In the genomic region with DNA sequence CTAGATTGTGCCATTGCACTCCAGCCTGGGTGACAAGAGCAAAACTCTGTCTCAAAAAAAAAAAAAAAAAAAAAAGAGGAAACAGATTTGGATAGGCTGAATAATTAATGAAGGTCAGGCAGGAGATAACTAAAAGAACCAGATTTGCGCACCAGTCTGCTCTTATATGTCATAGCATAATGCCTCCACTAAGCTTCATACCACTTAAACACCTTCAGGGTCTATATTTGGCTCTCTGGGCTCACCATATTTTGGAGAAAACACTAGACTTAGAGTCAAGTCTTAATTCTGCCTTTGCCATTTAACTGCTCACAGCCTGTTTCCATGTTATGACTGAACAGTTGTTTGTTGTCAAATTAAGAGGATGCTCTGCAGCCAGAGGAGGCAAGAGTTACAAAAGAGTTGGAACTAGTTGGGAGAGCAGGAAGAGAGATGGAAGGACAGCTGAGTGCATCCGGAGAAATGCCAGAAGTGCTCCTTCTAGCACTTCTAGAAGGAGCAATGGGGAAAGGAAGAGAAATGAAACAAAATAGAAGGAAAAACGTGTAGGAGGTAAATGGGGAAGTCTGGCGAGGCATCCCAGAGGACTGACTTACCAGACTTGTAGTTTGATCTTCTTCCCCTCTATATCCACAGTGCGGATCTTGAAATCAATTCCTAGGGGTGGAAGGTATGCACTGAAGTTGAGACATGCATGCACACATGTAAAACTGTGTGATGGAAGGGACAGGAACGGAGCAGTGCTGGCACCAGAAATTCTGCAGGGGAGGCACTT, we compare ENCODE assay signal across 12 cellular contexts. TPM values are rescaled to one million over a fixed set of nuclear protein-coding genes. Genes with fewer than 3 reads are reported as not detected.
DNase-seq lines count a peak whose midpoint lies in the region; FAIRE-seq and TF ChIP-seq lines count a peak whose summit lies in the region.
"Had no signal": no experiment of that assay in that cellular context is flagged by ENCODE, and none has a peak within 500 bp of the region (broad histone marks: within the 10 kb centered on the region; RNA-seq: fewer than 3 reads in every experiment).

No MANE protein-coding gene starts in this region.

- CTCF ChIA-PET in AG04450 (lab: Charles Lee), result interaction anchor here (0.9 to 2.8 kb wide), 3 partner anchors 17 to 288 kb away, joined by 3 to 44 read pairs (median 7); a partner anchor contains a TSS

- DNase-seq in AG04450 (ENCODE audit: low read depth, low spot score), result no peak
- DNase-seq in Karpas-422, result peak; percentile 64
- DNase-seq in neural crest cell (ENCODE audit: low read depth, low spot score), result no peak
- no peak for DNase-seq in cerebellum (ENCODE audit: low spot score)
- no peak for DNase-seq in activated CD4-positive, alpha-beta T cell treated with anti-CD3 and anti-CD28 coated beads, Interleukin-2, amount 50 U/mL, for 4 hours
- no peak for DNase-seq in GM19239 (ENCODE audit: insufficient read length, low spot score)
- no peak for DNase-seq in H54 (ENCODE audit: insufficient read length, low spot score)
- DNase-seq: activated T-cell treated with anti-CD3 and anti-CD28 coated beads, Interleukin-2, amount 50 U/mL, for 1 hour; DMS 273 treated with DMSO at 0.1 percent for 48 hours; left colon; NCI-H446 treated with DMSO at 0.1 percent for 48 hours had no signal

- no peaks in the 10 kb centered on the region; the same call in 1 of the 2 replicates for H3K9me3 ChIP-seq in AG04450 (ENCODE audit: control insufficient read depth, insufficient read depth, low read length)
- no peaks in the 10 kb centered on the region for H3K9me3 ChIP-seq in Karpas-422 (ENCODE audit: low read length)

- FAIRE-seq in GM19239 (lab: Jason Lieb, UNC), result no peak
- FAIRE-seq in H54 (lab: Jason Lieb, UNC), result no peak

- peak overlapping the region; percentile 84 for H3K4me2 ChIP-seq in Karpas-422 (ENCODE audit: low read depth, low read length, poor library complexity, severe bottlenecking)

- H3K9ac ChIP-seq in Karpas-422 (ENCODE audit: low read length), result 0 out of 2 replicates have a peak overlapping the region, but pooled peaks have one; percentile 71

- intact Hi-C loops in dendritic cell treated with granulocyte-macrophage colony-stimulating factor and Interleukin-4, amounts not matched to agents 40 ng/mL and 50 ng/mL, for 4 days (cut with micrococcal nuclease), result no loop called here

- H3K79me2 ChIP-seq in Karpas-422 (ENCODE audit: low read length), result no peaks in the 10 kb centered on the region

- POLR2A ChIA-PET in AG04450 (lab: Yijun Ruan, JAX), result interaction anchor here (3.4 kb wide), 1 partner anchor 17 kb away, joined by 22 read pairs; a partner anchor contains a TSS

- H3K27ac Mint-ChIP-seq in dendritic cell treated with granulocyte-macrophage colony-stimulating factor and Interleukin-4, amounts not matched to agents 40 ng/mL and 50 ng/mL, for 4 days, result peak overlapping the region; percentile 48
- no peak overlapping the region for H3K27ac Mint-ChIP-seq in neural crest cell (ENCODE audit: unreplicated experiment)

- peaks cover 33% of the 10 kb centered on the region for H3K4me1 ChIP-seq in Karpas-422 (ENCODE audit: low read length)

- no peaks in the 10 kb centered on the region for H3K9me3 Mint-ChIP-seq in dendritic cell treated with granulocyte-macrophage colony-stimulating factor and Interleukin-4, amounts not matched to agents 40 ng/mL and 50 ng/mL, for 4 days
- H3K9me3 Mint-ChIP-seq in neural crest cell, result no peaks in the 10 kb centered on the region

- no peak for TF ChIP-seq POLR2A in H54 (IDR thresholded peaks at IDR 0.05; ENCODE audit: low read depth, low read length)

- no peaks in the 10 kb centered on the region for H3K27me3 Mint-ChIP-seq in dendritic cell treated with granulocyte-macrophage colony-stimulating factor and Interleukin-4, amounts not matched to agents 40 ng/mL and 50 ng/mL, for 4 days
- H3K27me3 Mint-ChIP-seq in neural crest cell (ENCODE audit: low read depth), result no peaks in the 10 kb centered on the region

- no peak overlapping the region for H2AFZ ChIP-seq in Karpas-422 (ENCODE audit: low read length)

- no peaks in the 10 kb centered on the region for H4K20me1 ChIP-seq in Karpas-422 (ENCODE audit: insufficient read depth, low read depth, low read length)

- no peaks in the 10 kb centered on the region for H3K9me2 ChIP-seq in Karpas-422 (replicated peaks; ENCODE audit: insufficient read depth, low read length)

- peaks cover 34% of the 10 kb centered on the region for H3K36me3 Mint-ChIP-seq in dendritic cell treated with granulocyte-macrophage colony-stimulating factor and Interleukin-4, amounts not matched to agents 40 ng/mL and 50 ng/mL, for 4 days (ENCODE audit: low read depth)
- H3K36me3 Mint-ChIP-seq in neural crest cell (ENCODE audit: low read depth), result peaks cover 8% of the 10 kb centered on the region

- peak overlapping the region; percentile 41 for H3K4me3 Mint-ChIP-seq in dendritic cell treated with granulocyte-macrophage colony-stimulating factor and Interleukin-4, amounts not matched to agents 40 ng/mL and 50 ng/mL, for 4 days
- H3K4me3 Mint-ChIP-seq in neural crest cell, result peak overlapping the region; percentile 98

- peaks cover 58% of the 10 kb centered on the region for H3K4me1 Mint-ChIP-seq in dendritic cell treated with granulocyte-macrophage colony-stimulating factor and Interleukin-4, amounts not matched to agents 40 ng/mL and 50 ng/mL, for 4 days (ENCODE audit: low read depth)
- peaks cover 31% of the 10 kb centered on the region for H3K4me1 Mint-ChIP-seq in neural crest cell

- H3K27ac ChIP-seq in AG04450 (ENCODE audit: low read depth, low read length), result peak overlapping the region; percentile 39
- H3K27ac ChIP-seq in Karpas-422 (ENCODE audit: low read length), result no peak overlapping the region

- peak overlapping the region; percentile 73 for H3K4me3 ChIP-seq in AG04450 (ENCODE audit: low read depth, low read length)
- H3K4me3 ChIP-seq in Karpas-422 (ENCODE audit: low read length), result no peak overlapping the region

- no peaks in the 10 kb centered on the region for H3K36me3 ChIP-seq in Karpas-422 (ENCODE audit: insufficient read depth, low read length)

- no peaks in the 10 kb centered on the region for H3K27me3 ChIP-seq in AG04450 (ENCODE audit: control insufficient read depth, insufficient read depth, low read length)
- no peaks in the 10 kb centered on the region for H3K27me3 ChIP-seq in Karpas-422 (ENCODE audit: low read length)

- TF ChIP-seq CTCF in AG04450 (IDR thresholded peaks at IDR 0.05; ENCODE audit: low read depth, low read length) (no peak), neural crest cell (conservative IDR thresholded peaks at IDR 0.05) (no peak)

RNA-seq across cellular contexts. Expression of a gene that starts 1.8 kb away (rescaled TPM):
- 250 and 259 TPM in 2 replicates for polyA plus RNA-seq in AG04450 (2011; rRNA removed)
- 89.1 and 96.0 TPM in 2 replicates for polyA minus RNA-seq in AG04450 (2011; rRNA and poly(A)+ RNA removed)
- total RNA-seq in Karpas-422 (2014; rRNA removed; shearing (Covaris generic); ENCODE audit: low replicate concordance), result 5.8 and 8.9 TPM in 2 replicates
- total RNA-seq in neural crest cell (90.9 and 91.5 TPM in 2 replicates), cerebellum (11.2 TPM)

RNA-seq across cellular contexts. Expression of a gene that starts 6.2 kb away (rescaled TPM):
- polyA plus RNA-seq in AG04450 (2011; rRNA removed), result 6,731 and 8,507 TPM in 2 replicates
- polyA minus RNA-seq in AG04450 (2011; rRNA and poly(A)+ RNA removed), result 380 and 444 TPM in 2 replicates
- total RNA-seq in Karpas-422 (2014; rRNA removed; shearing (Covaris generic); ENCODE audit: low replicate concordance), result 5,228 and 8,421 TPM in 2 replicates
- total RNA-seq in neural crest cell (1,806 and 2,076 TPM in 2 replicates), cerebellum (1,638 TPM)

RNA-seq across cellular contexts. Expression of a gene that starts 6.8 kb away (rescaled TPM):
- polyA plus RNA-seq in AG04450 (2011; rRNA removed), result 159 and 160 TPM in 2 replicates
- polyA minus RNA-seq in AG04450 (2011; rRNA and poly(A)+ RNA removed), result 37.4 and 41.4 TPM in 2 replicates
- 314 and 343 TPM in 2 replicates for total RNA-seq in Karpas-422 (2014; rRNA removed; shearing (Covaris generic); ENCODE audit: low replicate concordance)
- 72.9 and 74.2 TPM in 2 replicates for total RNA-seq in neural crest cell
- total RNA-seq in cerebellum, result 29.2 TPM

RNA-seq across cellular contexts. Expression of a gene that starts 16.6 kb away (rescaled TPM):
- 7.7 and 10.0 TPM in 2 replicates for polyA plus RNA-seq in AG04450 (2011; rRNA removed)
- polyA minus RNA-seq in AG04450 (2011; rRNA and poly(A)+ RNA removed), result 5.3 and 6.6 TPM in 2 replicates
- 22.2 and 44.0 TPM in 2 replicates for total RNA-seq in Karpas-422 (2014; rRNA removed; shearing (Covaris generic); ENCODE audit: low replicate concordance)
- total RNA-seq in neural crest cell (18.2 and 20.0 TPM in 2 replicates), cerebellum (13.8 TPM)

RNA-seq across cellular contexts. Expression of a gene that starts 21.0 kb away (rescaled TPM):
- polyA plus RNA-seq in AG04450 (2011; rRNA removed), result 84.0 and 98.6 TPM in 2 replicates
- polyA minus RNA-seq in AG04450 (2011; rRNA and poly(A)+ RNA removed), result 56.2 and 69.9 TPM in 2 replicates
- 27.1 and 59.5 TPM in 2 replicates for total RNA-seq in Karpas-422 (2014; rRNA removed; shearing (Covaris generic); ENCODE audit: low replicate concordance)
- total RNA-seq in neural crest cell (107 and 113 TPM in 2 replicates), cerebellum (22.0 TPM)
